Comparison of ENCODE assay signal across 32 cellular contexts in genomic region chr3:100605358-100605757, GRCh38. TPM values are rescaled to one million over a fixed set of nuclear protein-coding genes. Genes with fewer than 3 reads are reported as not detected.
"Had no signal": no experiment of that assay in that cellular context is flagged by ENCODE, and none has a peak within 500 bp of the region (broad histone marks: within the 10 kb centered on the region; RNA-seq: fewer than 3 reads in every experiment).

No MANE protein-coding gene starts in this region.

- H3K4me3 Mint-ChIP-seq: memory B cell; mesothelial cell of epicardium; natural killer cell treated with Interleukin-12 subunit alpha and Interleukin-12 subunit beta and Interleukin-15 and Interleukin-18, amount 100 ng/mL, for 72 hours; neural crest cell; type B pancreatic cell had no signal

- H3K4me1 ChIP-seq: prostate gland, right atrium auricular region had no signal

- ATAC-seq: gastroesophageal sphincter; heart left ventricle; mucosa of descending colon; natural killer cell treated with Interleukin-12 subunit alpha and Interleukin-12 subunit beta and Interleukin-15 and Interleukin-18, amount 100 ng/mL, for 72 hours; sciatic nerve had no signal

- H3K27me3 ChIP-seq: gastroesophageal sphincter, hepatocyte, right atrium auricular region, stomach had no signal

- FAIRE-seq: islet of Langerhans had no signal

- DNase-seq: cortex of kidney; effector CD4-positive, alpha-beta T cell; foreskin fibroblast; heart left ventricle; mucosa of descending colon; naive B cell; nucleus accumbens; stimulated activated CD4-positive, alpha-beta T cell treated with anti-CD3 and anti-CD28 coated beads, Interleukin-12 subunit alpha, Interleukin-12 subunit beta, amount 100 ng/mL, for 4 hours; stimulated activated CD4-positive, alpha-beta T cell treated with anti-CD3 and anti-CD28 coated beads, Interleukin-1b, Interleukin-23, amount 100 ng/mL, for 48 hours; stimulated activated CD4-positive, alpha-beta T cell treated with anti-CD3 and anti-CD28 coated beads, Interleukin-4, amount 100 ng/mL, for 1 hour; stimulated activated CD8-positive, alpha-beta memory T cell treated with anti-CD3 and anti-CD28 coated beads, Interleukin-4, amount 100 ng/mL, for 48 hours; stimulated activated naive CD4-positive, alpha-beta T cell treated with Interleukin-2 at 50 U/mL for 16 hours; stomach; tibial artery had no signal

- H3K9me3 ChIP-seq: gastroesophageal sphincter, heart left ventricle, mucosa of descending colon, prostate gland, right atrium auricular region, stomach, tibial artery had no signal

- H3K9me3 Mint-ChIP-seq: memory B cell; mesothelial cell of epicardium; natural killer cell treated with Interleukin-12 subunit alpha and Interleukin-12 subunit beta and Interleukin-15 and Interleukin-18, amount 100 ng/mL, for 72 hours; neural crest cell; type B pancreatic cell had no signal

- H3K4me2 ChIP-seq: hepatocyte, smooth muscle cell had no signal

- H3K27ac ChIP-seq: gastroesophageal sphincter, heart left ventricle, hepatocyte, prostate gland, right atrium auricular region, stomach, tibial artery had no signal

- H3K27ac Mint-ChIP-seq: memory B cell; mesothelial cell of epicardium; natural killer cell treated with Interleukin-12 subunit alpha and Interleukin-12 subunit beta and Interleukin-15 and Interleukin-18, amount 100 ng/mL, for 72 hours; type B pancreatic cell had no signal

- H3K36me3 ChIP-seq: gastroesophageal sphincter, heart left ventricle, prostate gland, right atrium auricular region, stomach, tibial artery had no signal

- H2AFZ ChIP-seq: hepatocyte had no signal

- H3K4me3 ChIP-seq: gastroesophageal sphincter, heart left ventricle, hepatocyte, lung, mucosa of descending colon, prostate gland, right atrium auricular region, smooth muscle cell, stomach, tibial artery had no signal

- H3K36me3 Mint-ChIP-seq: memory B cell; mesothelial cell of epicardium; natural killer cell treated with Interleukin-12 subunit alpha and Interleukin-12 subunit beta and Interleukin-15 and Interleukin-18, amount 100 ng/mL, for 72 hours; type B pancreatic cell had no signal

RNA-seq across cellular contexts. Expression of gene ADGRG7, which starts 4.0 kb away (rescaled TPM):
- total RNA-seq: dermis microvascular lymphatic vessel endothelial cell; lung; mesothelial cell of epicardium; natural killer cell treated with Interleukin-12 subunit alpha and Interleukin-12 subunit beta and Interleukin-15 and Interleukin-18, amount 100 ng/mL, for 72 hours; neural crest cell; osteocyte; right atrium auricular region; sciatic nerve; subcutaneous adipose tissue had no signal
- polyA plus RNA-seq: esophagus, heart left ventricle, lung, smooth muscle cell, stomach, urinary bladder had no signal
